Comparison of ENCODE assay signal across 9 cellular contexts in the genomic region with DNA sequence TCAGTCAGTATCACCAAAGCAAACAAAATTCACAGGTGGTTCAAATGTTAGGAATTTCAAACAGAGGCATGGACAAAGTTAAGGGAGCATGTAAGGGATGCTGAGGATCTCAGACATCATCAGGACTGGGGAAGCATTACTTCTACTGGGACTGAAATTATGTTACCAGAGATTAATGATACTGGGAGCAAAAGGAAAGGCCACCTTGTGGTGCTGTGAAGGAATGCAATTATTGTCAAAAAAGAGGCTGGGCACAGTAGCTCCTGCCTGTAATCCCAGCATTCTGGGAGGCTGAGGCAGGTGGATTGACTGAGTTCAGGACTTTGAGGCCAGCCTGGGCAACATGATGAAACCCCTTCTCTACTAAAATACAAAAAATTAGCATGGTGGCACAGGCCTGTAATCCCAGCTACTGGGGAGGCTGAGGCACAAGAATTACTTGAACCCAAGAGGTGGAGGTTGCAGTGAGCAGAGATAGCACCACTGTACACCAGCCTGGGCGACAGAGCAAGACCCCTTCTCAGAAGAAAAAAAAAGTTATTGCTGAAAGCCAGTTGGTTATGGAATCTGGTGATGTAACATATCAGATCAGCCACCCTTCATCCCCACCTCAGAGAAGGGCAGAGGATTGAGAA.
A peak's percentile ranks its signal among the peaks of the same experiment; 100 is the strongest.
DNase-seq lines count a peak whose midpoint lies in the region; ATAC-seq, FAIRE-seq and TF ChIP-seq lines count a peak whose summit lies in the region.
"Had no signal": no experiment of that assay in that cellular context is flagged by ENCODE, and none has a peak within 500 bp of the region (broad histone marks: within the 10 kb centered on the region; RNA-seq: fewer than 3 reads in every experiment).

No MANE protein-coding gene starts in this region.

- no peak for FAIRE-seq in astrocyte (lab: Jason Lieb, UNC)

- H2AFZ ChIP-seq in IMR-90 (replicated peaks; ENCODE audit: low read length, poor library complexity), result no peak overlapping the region
- no peak overlapping the region for H2AFZ ChIP-seq in astrocyte (ENCODE audit: low read depth, low read length)

- no peak overlapping the region for H3K4me2 ChIP-seq in IMR-90 (ENCODE audit: low read depth, low read length)
- no peak overlapping the region for H3K4me2 ChIP-seq in astrocyte (ENCODE audit: low read length)

- H3K27me3 Mint-ChIP-seq in astrocyte (ENCODE audit: low read depth, unreplicated experiment), result no peaks in the 10 kb centered on the region

- H3K9me1 ChIP-seq in IMR-90 (ENCODE audit: insufficient read depth, low read length), result no peaks in the 10 kb centered on the region

- H3K79me2 ChIP-seq in astrocyte (ENCODE audit: insufficient read depth, low read length), result no peaks in the 10 kb centered on the region

- H3K4ac ChIP-seq in IMR-90 (ENCODE audit: low read depth, low read length), result no peak overlapping the region

- BruUV-seq in IMR-90 (replicated peaks; lab: Mats Ljungman, UMichigan), result no TSS peak

- H3K36me3 ChIP-seq in IMR-90 (ENCODE audit: control insufficient read depth, insufficient read depth, low read length) (no peaks in the 10 kb centered on the region), astrocyte (ENCODE audit: insufficient read depth, low read length) (no peaks in the 10 kb centered on the region), left lung (no peaks in the 10 kb centered on the region)

- dilution Hi-C loops in IMR-90 (cut with HindIII; ENCODE audit: low sequenced_read_pairs, unreplicated experiment), result no loop called here

- DNase-seq in D341Med (ENCODE audit: low spot score) (peak; percentile 35), IMR-90 (peak; percentile 8), astrocyte (ENCODE audit: low read depth) (no peak), left lung (no peak), NCI-H1436 (lab: John Stamatoyannopoulos, UW) (no peak), caudate nucleus (lab: John Stamatoyannopoulos, UW) (no peak), NCI-H2227 (lab: John Stamatoyannopoulos, UW; ENCODE audit: unreplicated experiment) (no peak)

- H2BK20ac ChIP-seq in IMR-90 (ENCODE audit: low read depth, low read length), result no peak overlapping the region

- H3K79me1 ChIP-seq in IMR-90 (ENCODE audit: low read depth in 1 of 2, low read length in 2 of 2), result no peaks in the 10 kb centered on the region

- intact Hi-C loops in IMR-90 (cut with micrococcal nuclease), result loop anchor here (1.0 to 2.0 kb wide), 2 partner anchors 304 to 958 kb away; no protein-coding TSS in a partner anchor
- intact Hi-C loops in left lung (cut with DNase I), result no loop called here

- no peaks in the 10 kb centered on the region for H3K36me3 Mint-ChIP-seq in astrocyte (ENCODE audit: low read depth, unreplicated experiment)

- POLR2A ChIA-PET in IMR-90 (lab: Charles Lee; ENCODE audit: unreplicated experiment), result no interaction called here

- H2BK120ac ChIP-seq in IMR-90 (ENCODE audit: low read depth, low read length), result no peak overlapping the region

- H3K4me1 ChIP-seq in IMR-90 (ENCODE audit: control insufficient read depth, insufficient read depth, low read length) (no peaks in the 10 kb centered on the region), astrocyte (ENCODE audit: insufficient read depth, low read length) (no peaks in the 10 kb centered on the region), left lung (no peaks in the 10 kb centered on the region)

- H3K4me3 Mint-ChIP-seq in astrocyte (ENCODE audit: unreplicated experiment), result no peak overlapping the region

- H4K20me1 ChIP-seq in IMR-90 (ENCODE audit: insufficient read depth, low read length), result no peaks in the 10 kb centered on the region
- H4K20me1 ChIP-seq in astrocyte (ENCODE audit: insufficient read depth, low read length), result no peaks in the 10 kb centered on the region

- no peak overlapping the region for H2AK5ac ChIP-seq in IMR-90 (ENCODE audit: low read depth, low read length)

- H3K14ac ChIP-seq in IMR-90 (replicated peaks; ENCODE audit: low read depth, low read length), result no peak overlapping the region

- H4K5ac ChIP-seq in IMR-90 (ENCODE audit: low read depth, low read length), result no peak overlapping the region

- H3K4me3 ChIP-seq in IMR-90 (ENCODE audit: insufficient read depth, low read depth, low read length) (no peak overlapping the region), astrocyte (ENCODE audit: insufficient read depth, low read depth, low read length) (no peak overlapping the region), left lung (no peak overlapping the region)
- H3K4me3 ChIP-seq: skin epidermis had no signal

- CTCF ChIA-PET in IMR-90 (lab: Yijun Ruan, JAX), result interaction anchor here (0.7 to 1.1 kb wide), 2 partner anchors 10 to 36 kb away, joined by 3 read pairs; no protein-coding TSS in a partner anchor

- H2BK15ac ChIP-seq in IMR-90 (ENCODE audit: low read depth, low read length), result no peak overlapping the region

- no peak overlapping the region for H3K18ac ChIP-seq in IMR-90 (ENCODE audit: low read depth, low read length)

- peak; percentile 48 for TF ChIP-seq RAD21 in IMR-90 (IDR thresholded peaks at IDR 0.05; ENCODE audit: low read length)

- H3K27ac ChIP-seq in IMR-90 (ENCODE audit: insufficient read depth, low read length) (no peak overlapping the region), astrocyte (ENCODE audit: low read depth, low read length) (no peak overlapping the region), left lung (no peak overlapping the region), caudate nucleus (ENCODE audit: low read depth, low read length) (no peak overlapping the region)
- H3K27ac ChIP-seq: skin epidermis had no signal

- no CpG with 5 or more reads among the region's 1 CpG for WGBS in IMR-90 (ENCODE audit: extremely low coverage in 2 of 2, insufficient read length in 1 of 2), 2 experiments

- H3K4me1 Mint-ChIP-seq in astrocyte (ENCODE audit: low read depth, unreplicated experiment), result no peaks in the 10 kb centered on the region

- H2BK5ac ChIP-seq in IMR-90 (ENCODE audit: low read depth, low read length, poor library complexity, severe bottlenecking), result no peak overlapping the region

- peak; percentile 45 for TF ChIP-seq CTCF in IMR-90 (conservative IDR thresholded peaks at IDR 0.05; ENCODE audit: low read depth, low read length)
- peak; percentile 39 for TF ChIP-seq CTCF in astrocyte (IDR thresholded peaks at IDR 0.05; ENCODE audit: insufficient read depth, low read depth, low read length)
- TF ChIP-seq CTCF in left lung (IDR thresholded peaks at IDR 0.05), result peak; percentile 19 to 49

- in situ Hi-C loops in IMR-90 (cut with MboI; ENCODE audit: low sequenced_read_pairs), result loop anchor here (5.0 kb wide), 1 partner anchor 957 kb away; no protein-coding TSS in a partner anchor

- H3K27ac Mint-ChIP-seq in astrocyte (ENCODE audit: unreplicated experiment), result no peak overlapping the region

- H3K56ac ChIP-seq in IMR-90 (ENCODE audit: extremely low read depth, insufficient read depth, low read length), result no peak overlapping the region

- TF ChIP-seq POLR2A in IMR-90 (IDR thresholded peaks at IDR 0.05; ENCODE audit: low read depth, low read length), result no peak

- H2AK9ac ChIP-seq in IMR-90 (replicated peaks; ENCODE audit: low read depth, low read length, poor library complexity), result no peak overlapping the region

- no peak overlapping the region for H4K8ac ChIP-seq in IMR-90 (ENCODE audit: low read depth in 2 of 2, low read length in 2 of 2)

- no peaks in the 10 kb centered on the region for H3K9me3 Mint-ChIP-seq in astrocyte (ENCODE audit: unreplicated experiment)

- H3K9me3 ChIP-seq in IMR-90 (ENCODE audit: control insufficient read depth, insufficient read depth, low read length), result no peaks in the 10 kb centered on the region
- no peaks in the 10 kb centered on the region for H3K9me3 ChIP-seq in astrocyte (ENCODE audit: insufficient read depth, low read depth, low read length)
- H3K9me3 ChIP-seq in left lung, result no peaks in the 10 kb centered on the region

- H3K23ac ChIP-seq in IMR-90 (ENCODE audit: low read depth, low read length), result no peak overlapping the region

- ATAC-seq in IMR-90 (ENCODE audit: low read depth), result peak; percentile 70
- ATAC-seq in left lung, result peak; percentile 39
- no peak for ATAC-seq in GM21526 (IDR thresholded peaks at IDR 0.05; ENCODE audit: low FRiP score, unreplicated experiment)

- H4K91ac ChIP-seq in IMR-90 (ENCODE audit: insufficient read depth, low read depth, low read length), result no peak overlapping the region

- H3K9ac ChIP-seq in IMR-90 (ENCODE audit: low read depth, low read length) (no peak overlapping the region), astrocyte (ENCODE audit: low read length) (no peak overlapping the region)

- H3K27me3 ChIP-seq in IMR-90 (ENCODE audit: control insufficient read depth, insufficient read depth, low read length) (no peaks in the 10 kb centered on the region), astrocyte (ENCODE audit: insufficient read depth, low read length) (no peaks in the 10 kb centered on the region), left lung (no peaks in the 10 kb centered on the region)

TF ChIP-seq in IMR-90, 13 proteins besides CTCF, POLR2A, EP300 and RAD21:
- peak; percentile 44 for TF ChIP-seq SMC3 (IDR thresholded peaks at IDR 0.05; ENCODE audit: low read depth, low read length)
- no peak for TF ChIP-seq ELK1 (IDR thresholded peaks at IDR 0.05; ENCODE audit: borderline replicate concordance, low read depth, low read length)

Comparison
In these comparisons a context has a peak if more than half of its experiments do, and no peak if none do; other contexts are left out.
1. DNase-seq: peak in D341Med (single experiment) and IMR-90 (single experiment); none in astrocyte (single experiment), left lung (0 of 2), NCI-H1436 (single experiment), caudate nucleus (0 of 61) and NCI-H2227 (single experiment).
2. Peak in every context shown above with its lines, with median percentiles within 50 percentile points of each other: CTCF ChIP-seq.